ENCODE assay signal across 1 cellular context in genomic region chr6:131754715-131755567, GRCh38.
TF ChIP-seq lines count a peak whose summit lies in the region.

No MANE protein-coding gene starts in this region.

TF ChIP-seq in endothelial cell of umbilical vein, 7 proteins besides CTCF, POLR2A, EP300 and RAD21:
- TF ChIP-seq FOS (IDR thresholded peaks at IDR 0.05; ENCODE audit: borderline replicate concordance, insufficient read depth, low read length) (no peak), MAX (IDR thresholded peaks at IDR 0.05; ENCODE audit: insufficient read depth, insufficient read length) (no peak), POLR2AphosphoS5 (IDR thresholded peaks at IDR 0.05; ENCODE audit: insufficient read depth, low read depth, low read length) (no peak), JUN (IDR thresholded peaks at IDR 0.05; ENCODE audit: borderline replicate concordance, insufficient read depth, insufficient read length, low read depth) (no peak), MYC (IDR thresholded peaks at IDR 0.05; ENCODE audit: low read depth, low read length) (no peak), GATA2 (IDR thresholded peaks at IDR 0.05; ENCODE audit: insufficient read depth, insufficient read length, low read depth, low read length) (peak; percentile 10)
